In the genomic region with DNA sequence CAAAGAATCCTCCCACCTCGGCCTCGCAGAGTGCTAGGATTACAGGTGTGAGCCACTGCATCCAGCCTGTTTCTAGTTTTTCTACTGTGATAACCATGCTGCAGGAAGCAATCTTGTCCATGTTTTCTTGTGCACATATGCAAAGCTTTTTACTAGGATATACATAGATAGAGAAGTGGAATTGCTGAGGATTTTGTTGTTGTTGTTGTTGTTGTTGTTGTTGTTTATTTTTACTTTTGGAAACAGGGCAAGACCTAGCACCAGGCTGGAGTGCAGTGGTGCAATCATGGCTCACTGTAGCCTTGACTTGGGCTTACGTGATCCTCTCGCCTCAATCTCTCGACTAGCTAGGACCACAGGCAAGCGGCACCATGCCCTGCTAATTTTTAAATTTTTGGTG, we compare ENCODE assay signal across 25 cellular contexts.
"Had no signal": no experiment of that assay in that cellular context is flagged by ENCODE, and none has a peak within 500 bp of the region (broad histone marks: within the 10 kb centered on the region; RNA-seq: fewer than 3 reads in every experiment).

No MANE protein-coding gene starts in this region.

- H3K27me3 Mint-ChIP-seq: activated B cell treated with CpG ODN at 0.5 μM for 24 hours; naive thymus-derived CD4-positive, alpha-beta T cell; T-cell had no signal

- H3K36me3 Mint-ChIP-seq: neural progenitor cell had no signal

- FAIRE-seq: kidney had no signal

- H3K9me3 ChIP-seq: breast epithelium, esophagus muscularis mucosa, heart left ventricle, spleen, thoracic aorta, upper lobe of left lung, vagina had no signal

- H3K36me3 ChIP-seq: breast epithelium, esophagus muscularis mucosa, heart left ventricle, neural progenitor cell, thoracic aorta, upper lobe of left lung, vagina had no signal

- H3K4me2 ChIP-seq: neural progenitor cell had no signal

- H3K9me3 Mint-ChIP-seq: activated B cell treated with CpG ODN at 0.5 μM for 24 hours; activated naive CD4-positive, alpha-beta T cell treated with anti-CD3 and anti-CD28 coated beads for 36 hours; immature natural killer cell; naive thymus-derived CD4-positive, alpha-beta T cell; neural progenitor cell; T-cell; T-helper 2 cell treated with Interferon-gamma antibody and Interleukin-4, amounts not matched to agents 5 μg/mL and 100 μg/mL, for 36 hours had no signal

- H3K4me3 Mint-ChIP-seq: activated B cell treated with CpG ODN at 0.5 μM for 24 hours; activated naive CD4-positive, alpha-beta T cell treated with anti-CD3 and anti-CD28 coated beads for 36 hours; immature natural killer cell; naive thymus-derived CD4-positive, alpha-beta T cell; neural progenitor cell; T-cell; T-helper 2 cell treated with Interferon-gamma antibody and Interleukin-4, amounts not matched to agents 5 μg/mL and 100 μg/mL, for 36 hours had no signal

- H3K27ac ChIP-seq: breast epithelium, esophagus muscularis mucosa, foreskin keratinocyte, heart left ventricle, neural progenitor cell, spleen, thoracic aorta, upper lobe of left lung, vagina had no signal

- H3K27ac Mint-ChIP-seq: activated B cell treated with CpG ODN at 0.5 μM for 24 hours; immature natural killer cell; naive thymus-derived CD4-positive, alpha-beta T cell; T-cell had no signal

- H3K9ac ChIP-seq: neural progenitor cell had no signal

- ATAC-seq: foreskin keratinocyte; heart left ventricle; naive thymus-derived CD4-positive, alpha-beta T cell; right cardiac atrium; T-cell had no signal

- H3K4me1 ChIP-seq: foreskin keratinocyte, neural progenitor cell had no signal

- H3K4me3 ChIP-seq: breast epithelium, esophagus muscularis mucosa, heart left ventricle, neural progenitor cell, spleen, thoracic aorta, upper lobe of left lung, vagina had no signal

- DNase-seq: activated B cell treated with CpG ODN at 0.5 μM for 24 hours; activated CD4-positive, alpha-beta T cell treated with anti-CD3 and anti-CD28 coated beads, Interleukin-2, amount 50 U/mL, for 4 hours; activated CD8-positive, alpha-beta memory T cell treated with anti-CD3 and anti-CD28 coated beads, Interleukin-2, amount 50 U/mL, for 4 hours; activated effector memory CD4-positive, alpha-beta T cell treated with anti-CD3 and anti-CD28 coated beads, Interleukin-2, amount 50 U/mL, for 16 hours; activated naive CD4-positive, alpha-beta T cell treated with anti-CD3 and anti-CD28 coated beads for 36 hours; central memory CD4-positive, alpha-beta T cell; foreskin keratinocyte; heart left ventricle; hypothalamus; immature natural killer cell; kidney; left colon; midbrain; naive thymus-derived CD4-positive, alpha-beta T cell; right cardiac atrium; spleen; stimulated activated naive CD4-positive, alpha-beta T cell treated with Interleukin-2 at 50 U/mL for 16 hours; T-cell; upper lobe of left lung had no signal

- H3K27me3 ChIP-seq: breast epithelium, esophagus muscularis mucosa, foreskin keratinocyte, heart left ventricle, neural progenitor cell, spleen, upper lobe of left lung, vagina had no signal

- H2AFZ ChIP-seq: neural progenitor cell had no signal
